In genomic region chr9:14640967-14641366, GRCh38 we compare ENCODE assay signal across 18 cellular contexts. TPM values are rescaled to one million over a fixed set of nuclear protein-coding genes. Genes with fewer than 3 reads are reported as not detected.
DNase-seq lines count a peak whose midpoint lies in the region; ATAC-seq, FAIRE-seq and TF ChIP-seq lines count a peak whose summit lies in the region.
"Had no signal": no experiment of that assay in that cellular context is flagged by ENCODE, and none has a peak within 500 bp of the region (broad histone marks: within the 10 kb centered on the region; RNA-seq: fewer than 3 reads in every experiment).

No MANE protein-coding gene starts in this region.

- H3K4me3 Mint-ChIP-seq in memory B cell: no peak overlapping the region
- H3K4me3 Mint-ChIP-seq in activated T-helper 17 cell treated with anti-CD3 and anti-CD28 coated beads, Interleukin-2, amount 50 U/mL, for 72 hours: no peak overlapping the region
- H3K4me3 Mint-ChIP-seq: CD14-positive monocyte; CD4-positive, alpha-beta memory T cell had no signal

- H3K9ac ChIP-seq in smooth muscle cell (ENCODE audit: low read depth): no peak overlapping the region
- H3K9ac ChIP-seq: BLaER1, KMS-11 had no signal

- H3F3A ChIP-seq in smooth muscle cell (ENCODE audit: low read depth): no peaks in the 10 kb centered on the region

- TF ChIP-seq CTCF in A549 (IDR thresholded peaks at IDR 0.05) (no peak), smooth muscle cell (IDR thresholded peaks at IDR 0.05; ENCODE audit: borderline replicate concordance, insufficient read depth, poor library complexity, severe bottlenecking) (no peak)

- H3K4me1 Mint-ChIP-seq in memory B cell: peaks cover 14% of the 10 kb centered on the region
- peaks cover 5% of the 10 kb centered on the region for H3K4me1 Mint-ChIP-seq in activated T-helper 17 cell treated with anti-CD3 and anti-CD28 coated beads, Interleukin-2, amount 50 U/mL, for 72 hours
- H3K4me1 Mint-ChIP-seq: CD14-positive monocyte had no signal

- H3K4me1 ChIP-seq in A549: peaks cover 22% of the 10 kb centered on the region
- H3K4me1 ChIP-seq in smooth muscle cell (ENCODE audit: low read depth): no peaks in the 10 kb centered on the region
- H3K4me1 ChIP-seq: BLaER1 had no signal

- TF ChIP-seq POLR2A in A549 (IDR thresholded peaks at IDR 0.05; ENCODE audit: low read length): no peak

- H3K27me3 ChIP-seq in smooth muscle cell (ENCODE audit: low read depth): no peaks in the 10 kb centered on the region
- H3K27me3 ChIP-seq: BLaER1 had no signal

- H3K27me3 Mint-ChIP-seq in memory B cell: no peaks in the 10 kb centered on the region
- no peaks in the 10 kb centered on the region for H3K27me3 Mint-ChIP-seq in activated T-helper 17 cell treated with anti-CD3 and anti-CD28 coated beads, Interleukin-2, amount 50 U/mL, for 72 hours
- H3K27me3 Mint-ChIP-seq: CD4-positive, alpha-beta memory T cell had no signal

- no peaks in the 10 kb centered on the region for H3K36me3 ChIP-seq in smooth muscle cell (ENCODE audit: low read depth)
- H3K36me3 ChIP-seq: BLaER1 had no signal

- no peak for TF ChIP-seq RAD21 in A549 (conservative IDR thresholded peaks at IDR 0.05 in 1 of 2, IDR thresholded peaks at IDR 0.05 in 1 of 2)

- H3K9me3 ChIP-seq in A549 (no peaks in the 10 kb centered on the region), smooth muscle cell (replicated peaks; ENCODE audit: low read depth) (no peaks in the 10 kb centered on the region)
- H3K9me3 ChIP-seq: BLaER1 had no signal

- peaks cover 17% of the 10 kb centered on the region for H3K36me3 Mint-ChIP-seq in memory B cell
- no peaks in the 10 kb centered on the region for H3K36me3 Mint-ChIP-seq in activated T-helper 17 cell treated with anti-CD3 and anti-CD28 coated beads, Interleukin-2, amount 50 U/mL, for 72 hours (ENCODE audit: low read depth)

- H3K27ac ChIP-seq in A549 (peak overlapping the region in 1 of 2 experiments; percentile 44; a peak in 2 of 6 replicates), smooth muscle cell (ENCODE audit: low read depth) (peak overlapping the region; percentile 14)
- H3K27ac ChIP-seq: 22Rv1, BLaER1, KMS-11 had no signal

- TF ChIP-seq EP300 in A549 (IDR thresholded peaks at IDR 0.05): no peak

- peak overlapping the region; percentile 51 for H3K27ac Mint-ChIP-seq in memory B cell
- no peak overlapping the region for H3K27ac Mint-ChIP-seq in activated T-helper 17 cell treated with anti-CD3 and anti-CD28 coated beads, Interleukin-2, amount 50 U/mL, for 72 hours
- H3K27ac Mint-ChIP-seq: CD14-positive monocyte; CD4-positive, alpha-beta memory T cell had no signal

- DNase-seq in A549 (ENCODE audit: low read depth in 1 of 2, low spot score in 1 of 2) (no peak), memory B cell (ENCODE audit: low spot score in 2 of 2) (no peak), smooth muscle cell (lab: John Stamatoyannopoulos, UW; ENCODE audit: unreplicated experiment) (no peak), COLO829 (ENCODE audit: low spot score) (no peak)
- DNase-seq in activated CD4-positive, alpha-beta T cell treated with anti-CD3 and anti-CD28 coated beads, Interleukin-2, amount 50 U/mL, for 48 hours: no peak
- DNase-seq: Calu3; CD4-positive, alpha-beta memory T cell; DND-41; EL; GOT3; H7 had no signal

- H3K4me2 ChIP-seq in A549: peak overlapping the region; percentile 67
- H3K4me2 ChIP-seq in smooth muscle cell: peak overlapping the region; percentile 17
- H3K4me2 ChIP-seq: BLaER1, KMS-11 had no signal

- H2AFZ ChIP-seq in smooth muscle cell (ENCODE audit: low read depth): no peak overlapping the region

- CTCF ChIA-PET in A549 (lab: Yijun Ruan, JAX): interaction anchor here (0.7 to 1.4 kb wide), 2 partner anchors 12 to 24 kb away, joined by 3 to 4 read pairs; no protein-coding TSS in a partner anchor

- POLR2A ChIA-PET in A549 (lab: Yijun Ruan, JAX): no interaction called here

- 19% methylated on average over 1 of the region's 1 CpG for WGBS in A549 (ENCODE audit: missing lambda C conversion rate)
- WGBS in smooth muscle cell (ENCODE audit: low lambda C conversion rate): 52% methylated on average over 1 of the region's 1 CpG

- H3K79me2 ChIP-seq in smooth muscle cell (ENCODE audit: low read depth): no peaks in the 10 kb centered on the region

- H4K20me1 ChIP-seq in smooth muscle cell (ENCODE audit: low read depth): no peaks in the 10 kb centered on the region
- H4K20me1 ChIP-seq: BLaER1 had no signal

- FAIRE-seq in A549 (lab: Jason Lieb, UNC): no peak

- H3K9me3 Mint-ChIP-seq in memory B cell: no peaks in the 10 kb centered on the region
- H3K9me3 Mint-ChIP-seq in activated T-helper 17 cell treated with anti-CD3 and anti-CD28 coated beads, Interleukin-2, amount 50 U/mL, for 72 hours: no peaks in the 10 kb centered on the region

- H3K4me3 ChIP-seq in A549 (no peak overlapping the region), smooth muscle cell (no peak overlapping the region)
- H3K4me3 ChIP-seq: BLaER1 had no signal

- ATAC-seq in A549 (peak in 1 of 2 experiments; percentile 39; a peak in 2 of 6 replicates), HG02870 (IDR thresholded peaks at IDR 0.05; ENCODE audit: unreplicated experiment) (peak; percentile 51), memory B cell (ENCODE audit: low read depth) (no peak)
- no peak for ATAC-seq in activated T-helper 17 cell treated with anti-CD3 and anti-CD28 coated beads, Interleukin-2, amount 50 U/mL, for 72 hours (replicated peaks)
- ATAC-seq: HCT116 had no signal

TF ChIP-seq in A549, 52 proteins besides CTCF, POLR2A, EP300 and RAD21:
- TF ChIP-seq CHD4 (IDR thresholded peaks at IDR 0.05; ENCODE audit: borderline replicate concordance) (no peak), BHLHE40 (IDR thresholded peaks at IDR 0.05; ENCODE audit: low read depth, low read length) (no peak), NPAS2 (CRISPR knock-in tag; IDR thresholded peaks at IDR 0.05; ENCODE audit: borderline replicate concordance) (no peak), RNF2 (IDR thresholded peaks at IDR 0.05; ENCODE audit: borderline replicate concordance, low read depth) (no peak), RCOR1 (IDR thresholded peaks at IDR 0.05; ENCODE audit: low read depth, low read length) (no peak), USF2 (IDR thresholded peaks at IDR 0.05) (no peak), ZFP36 (IDR thresholded peaks at IDR 0.05; ENCODE audit: borderline replicate concordance, partially characterized antibody) (no peak), HDAC2 (IDR thresholded peaks at IDR 0.05) (no peak), MAX (IDR thresholded peaks at IDR 0.05) (no peak)

RNA-seq across cellular contexts. Expression of gene ZDHHC21, which starts 52.3 kb away (rescaled TPM):
- polyA plus RNA-seq in A549 (2011; rRNA removed) (7.5 and 9.1 TPM in 2 replicates), A549 (2017; fragmentation: RNase III; extraction: RNeasy Plus Mini Kit Qiagen cat#74134 plus additional on column Dnase treatment) (3.7 to 4.3 TPM (median 4.2 TPM) in 3 replicates), smooth muscle cell (1.3 TPM in 2 replicates)
- polyA plus RNA-seq in A549 (2012; cell fraction: cytosol; rRNA removed): 1.1 and 1.2 TPM in 2 replicates
- polyA plus RNA-seq in A549 (2012; cell fraction: nucleus; rRNA removed): 1.1 and 2.0 TPM in 2 replicates
- polyA minus RNA-seq in A549 (2011; rRNA and poly(A)+ RNA removed): 5.1 and 5.7 TPM in 2 replicates
- total RNA-seq in smooth muscle cell: 8.9 and 9.0 TPM in 2 replicates
- total RNA-seq in activated T-helper 17 cell treated with anti-CD3 and anti-CD28 coated beads, Interleukin-2, amount 50 U/mL, for 72 hours: 10 to 100 TPM in 1 of 2 donors, 1 to 10 TPM in 1; 6.6 to 11.2 TPM
